11 cellular contexts compared by ENCODE assay signal in the genomic region with DNA sequence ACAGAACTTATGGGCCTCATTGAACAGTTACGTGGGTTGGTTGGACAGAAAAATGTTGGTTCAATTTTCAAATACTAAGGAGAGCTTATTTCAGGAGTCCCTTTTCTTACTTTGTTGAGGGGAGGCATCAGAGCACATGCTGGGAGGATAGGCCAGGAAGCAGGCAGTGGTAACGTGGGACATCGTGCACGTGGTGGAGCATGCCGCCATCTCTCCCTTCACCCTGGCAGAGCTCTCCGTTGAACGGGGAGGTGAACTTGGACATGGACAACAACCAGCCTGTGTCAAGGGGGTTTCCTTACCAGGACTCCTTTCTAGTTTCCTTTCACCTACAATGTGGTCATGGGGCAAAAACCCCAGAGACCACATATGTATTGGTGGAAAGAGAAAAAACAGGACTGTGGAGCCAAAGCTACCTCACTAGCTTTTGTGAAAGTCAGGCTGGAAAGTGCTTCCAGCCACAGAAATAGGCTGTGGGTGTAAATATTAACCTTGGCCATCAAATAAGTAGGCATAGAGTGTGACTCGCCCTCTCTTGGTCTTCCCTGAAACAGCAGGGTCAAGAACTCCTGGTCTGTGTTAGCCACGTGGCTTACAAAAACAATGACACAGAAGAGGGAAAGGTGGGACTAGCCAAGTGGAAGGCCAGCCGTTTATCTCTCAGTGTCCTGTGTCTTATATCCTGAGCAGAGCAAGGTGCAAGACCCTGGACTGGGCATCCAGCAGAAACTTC. TPM values are rescaled to one million over a fixed set of nuclear protein-coding genes. Genes with fewer than 3 reads are reported as not detected.
DNase-seq lines count a peak whose midpoint lies in the region; TF ChIP-seq lines count a peak whose summit lies in the region.
"Had no signal": no experiment of that assay in that cellular context is flagged by ENCODE, and none has a peak within 500 bp of the region (broad histone marks: within the 10 kb centered on the region; RNA-seq: fewer than 3 reads in every experiment).

No MANE protein-coding gene starts in this region.

- no peak overlapping the region for H3K4me3 ChIP-seq in adipocyte (ENCODE audit: low read length)

- no peaks in the 10 kb centered on the region for H3K27me3 Mint-ChIP-seq in HFFc6 (ENCODE audit: insufficient read depth)

- H3K27me3 ChIP-seq in adipocyte (replicated peaks; ENCODE audit: control insufficient read depth, insufficient read depth, low read length), result no peaks in the 10 kb centered on the region

- no peaks in the 10 kb centered on the region for H3K9me3 Mint-ChIP-seq in HFFc6
- H3K9me3 Mint-ChIP-seq: brain had no signal

- H3K36me3 Mint-ChIP-seq in HFFc6 (ENCODE audit: low read depth), result peaks cover 18% of the 10 kb centered on the region; the same call in 1 of the 2 replicates

- H3K9me3 ChIP-seq in adipocyte (ENCODE audit: control insufficient read depth, low read length), result no peaks in the 10 kb centered on the region

- peaks cover 19% of the 10 kb centered on the region for H3K4me1 Mint-ChIP-seq in HFFc6 (ENCODE audit: low read depth)
- H3K4me1 Mint-ChIP-seq: brain had no signal

- TF ChIP-seq CTCF in HFFc6 (IDR thresholded peaks at IDR 0.05), result peak; percentile 63

- peaks cover 86% of the 10 kb centered on the region for H3K36me3 ChIP-seq in adipocyte (ENCODE audit: control insufficient read depth, insufficient read depth, low read length, severe bottlenecking)

- H3K4me1 ChIP-seq in adipocyte (ENCODE audit: control insufficient read depth, insufficient read depth, low read length), result peaks cover 6% of the 10 kb centered on the region

- peak; percentile 87 for DNase-seq in AG08396 (ENCODE audit: low spot score)
- peak; percentile 79 for DNase-seq in HFFc6
- DNase-seq in adipocyte (ENCODE audit: low read depth), result peak; percentile 49
- peak; percentile 83 for DNase-seq in kidney glomerular epithelial cell (lab: John Stamatoyannopoulos, UW)
- DNase-seq in NCI-H510A treated with DMSO at 0.1 percent for 48 hours (lab: John Stamatoyannopoulos, UW), result no peak
- DNase-seq in H4 (ENCODE audit: low spot score), result no peak
- no peak for DNase-seq in superior temporal gyrus (ENCODE audit: extremely low spot score)
- DNase-seq in NCI-H187 treated with DMSO at 0.1 percent for 48 hours (lab: John Stamatoyannopoulos, UW), result no peak
- DNase-seq: DMS153, mesendoderm had no signal

- peak overlapping the region; percentile 75 for H3K27ac Mint-ChIP-seq in HFFc6

- H3K4me3 Mint-ChIP-seq in HFFc6, result no peak overlapping the region
- H3K4me3 Mint-ChIP-seq: brain had no signal

- no peak overlapping the region for H3K9ac ChIP-seq in adipocyte (ENCODE audit: low read length)

RNA-seq across cellular contexts. Expression of a gene that starts 14.4 kb away (rescaled TPM):
- 10 to 100 TPM; 77.9 to 91.6 (median 80.1) TPM for total RNA-seq in HFFc6 (2021; fragmentation: NEBNext Ultra II Directional; extraction: Animal tissue kit (Norgen Biotek cat#: 25700))
- total RNA-seq in H4 (2014; rRNA removed; shearing (Covaris generic)), result 38.1 and 52.7 TPM in 2 replicates

RNA-seq across cellular contexts. Expression of a gene that starts 14.9 kb away (rescaled TPM):
- total RNA-seq in HFFc6 (2021; fragmentation: NEBNext Ultra II Directional; extraction: Animal tissue kit (Norgen Biotek cat#: 25700)), result 1 to 10 TPM; 3.5 to 9.1 (median 4.5) TPM
- 2.4 and 4.9 TPM in 2 replicates for total RNA-seq in H4 (2014; rRNA removed; shearing (Covaris generic))

RNA-seq across cellular contexts. Expression of a gene that starts 24.1 kb away (rescaled TPM):
- total RNA-seq in HFFc6 (2021; fragmentation: NEBNext Ultra II Directional; extraction: Animal tissue kit (Norgen Biotek cat#: 25700)), result 100 to 1,000 TPM; 712 to 903 (median 850) TPM
- total RNA-seq in H4 (2014; rRNA removed; shearing (Covaris generic)), result 933 and 1,282 TPM in 2 replicates

RNA-seq across cellular contexts. Expression of a gene that starts 43.1 kb away (rescaled TPM):
- 10 to 100 TPM; 41.7 to 53.6 (median 49.3) TPM for total RNA-seq in HFFc6 (2021; fragmentation: NEBNext Ultra II Directional; extraction: Animal tissue kit (Norgen Biotek cat#: 25700))
- total RNA-seq in H4 (2014; rRNA removed; shearing (Covaris generic)), result 18.4 and 19.5 TPM in 2 replicates

RNA-seq across cellular contexts. Expression of a gene that starts 43.4 kb away (rescaled TPM):
- total RNA-seq in HFFc6 (2021; fragmentation: NEBNext Ultra II Directional; extraction: Animal tissue kit (Norgen Biotek cat#: 25700)), result 10 to 100 TPM; 30.4 to 41.8 (median 37.3) TPM
- 10.8 and 19.1 TPM in 2 replicates for total RNA-seq in H4 (2014; rRNA removed; shearing (Covaris generic))

Comparison
In these comparisons a context has a peak if more than half of its experiments do, and no peak if none do; other contexts are left out.
1. DNase-seq: peak in AG08396 (single experiment), HFFc6 (single experiment), adipocyte (single experiment) and kidney glomerular epithelial cell (single experiment); none in NCI-H510A treated with DMSO at 0.1 percent for 48 hours (single experiment), H4 (single experiment), superior temporal gyrus (single experiment) and NCI-H187 treated with DMSO at 0.1 percent for 48 hours (single experiment).